9 cellular contexts compared by ENCODE assay signal in genomic region chr2:63048367-63049171, GRCh38. TPM values are rescaled to one million over a fixed set of nuclear protein-coding genes. Genes with fewer than 3 reads are reported as not detected.
DNase-seq lines count a peak whose midpoint lies in the region; ATAC-seq and TF ChIP-seq lines count a peak whose summit lies in the region.
"Had no signal": no experiment of that assay in that cellular context is flagged by ENCODE, and none has a peak within 500 bp of the region (broad histone marks: within the 10 kb centered on the region; RNA-seq: fewer than 3 reads in every experiment).

No MANE protein-coding gene starts in this region.

- no peak for TF ChIP-seq POLR2A in erythroblast (IDR thresholded peaks at IDR 0.05; ENCODE audit: low read length)

- DNase-seq in NCI-H2171 treated with DMSO at 0.1 percent for 48 hours (lab: John Stamatoyannopoulos, UW) (peak; percentile 39), NCI-H2171 (lab: John Stamatoyannopoulos, UW) (no peak), SK-N-DZ (ENCODE audit: low spot score) (peak; percentile 9), erythroblast (lab: John Stamatoyannopoulos, UW) (peak; percentile 46 to 49), retina (peak; percentile 89), NK-92 (lab: John Stamatoyannopoulos, UW; ENCODE audit: unreplicated experiment) (no peak)
- DNase-seq: T-helper 9 cell had no signal

- ATAC-seq in GM21526 (IDR thresholded peaks at IDR 0.05; ENCODE audit: low FRiP score, unreplicated experiment): no peak
- no peak for ATAC-seq in HG03039 (IDR thresholded peaks at IDR 0.05; ENCODE audit: unreplicated experiment)

RNA-seq across cellular contexts. Expression of gene OTX1, which starts 2.1 kb away (rescaled TPM):
- polyA plus RNA-seq in SK-N-DZ (2014; cell fraction: cytosol; rRNA removed): 0.07 TPM in 1 of 2 replicates, not detected in the other
- 0.82 and 1.5 TPM in 2 replicates for polyA plus RNA-seq in SK-N-DZ (2014; cell fraction: nucleus; rRNA removed)

Comparison
In these comparisons a context has a peak if more than half of its experiments do, and no peak if none do; other contexts are left out.
1. DNase-seq: peak in NCI-H2171 treated with DMSO at 0.1 percent for 48 hours (single experiment), SK-N-DZ (single experiment), erythroblast (2 of 2) and retina (single experiment); none in NCI-H2171 (single experiment) and NK-92 (single experiment).